8 cellular contexts compared by ENCODE assay signal in the genomic region with DNA sequence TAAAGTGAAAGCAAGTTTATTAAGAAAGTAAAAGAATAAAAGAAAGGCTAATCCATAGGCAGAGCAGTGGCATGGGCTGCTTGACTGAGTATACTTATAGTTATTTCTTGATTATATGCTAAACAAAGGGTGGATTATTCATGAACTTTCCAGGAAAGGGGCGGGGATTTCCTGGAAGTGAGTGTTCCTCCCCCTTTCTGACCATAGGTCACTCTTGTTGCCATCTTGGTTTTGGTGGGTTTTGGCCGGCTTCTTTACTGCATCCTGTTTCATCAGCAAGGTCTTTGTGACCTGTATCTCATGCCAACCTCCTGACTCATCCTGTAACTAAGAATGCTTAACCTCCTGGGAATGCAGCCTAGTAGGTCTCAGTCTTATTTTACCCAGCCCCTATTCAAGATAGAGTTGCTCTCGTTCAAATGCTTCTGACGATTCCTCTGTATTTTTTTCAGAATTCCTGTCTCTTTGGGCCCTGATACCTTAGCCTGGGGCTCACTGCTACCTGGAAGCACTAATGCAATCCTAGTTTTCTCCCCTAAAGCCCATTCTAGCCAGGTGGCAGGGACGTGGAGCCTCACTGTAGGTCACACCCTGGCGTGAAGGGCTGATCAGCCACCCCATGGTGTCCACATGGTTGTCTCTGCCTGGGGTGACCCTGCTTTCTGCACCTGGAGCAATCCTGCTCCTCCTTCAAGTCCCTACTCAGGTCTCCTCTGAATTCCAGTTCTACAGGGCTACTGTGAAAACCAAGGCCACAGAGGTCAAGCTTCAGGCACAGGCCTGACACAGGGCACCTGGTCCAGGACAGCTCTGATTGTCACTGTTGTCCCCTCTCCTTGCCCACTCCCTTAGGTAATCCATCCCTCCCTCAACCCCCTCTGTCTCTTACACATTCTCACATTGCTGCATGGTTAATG. TPM values are rescaled to one million over a fixed set of nuclear protein-coding genes. Genes with fewer than 3 reads are reported as not detected.
DNase-seq lines count a peak whose midpoint lies in the region; ATAC-seq and TF ChIP-seq lines count a peak whose summit lies in the region.

No MANE protein-coding gene starts in this region.

- no peak overlapping the region for H3K4me3 Mint-ChIP-seq in activated naive CD8-positive, alpha-beta T cell treated with anti-CD3 and anti-CD28 coated beads, Interleukin-2, amount 50 U/mL, for 24 hours
- H3K4me3 Mint-ChIP-seq in activated naive CD8-positive, alpha-beta T cell treated with anti-CD3 and anti-CD28 coated beads for 36 hours: no peak overlapping the region

- no peak for TF ChIP-seq CTCF in NB4 (IDR thresholded peaks at IDR 0.05; ENCODE audit: low read depth, low read length)
- no peak for TF ChIP-seq CTCF in dorsolateral prefrontal cortex (IDR thresholded peaks at IDR 0.05 in 54 of 56, conservative IDR thresholded peaks at IDR 0.05 in 2 of 56; ENCODE audit: low read depth in 1 of 56, partially characterized antibody in 56 of 56)

- H3K27me3 ChIP-seq in dorsolateral prefrontal cortex: no peaks in the 10 kb centered on the region

- no peak overlapping the region for H3K27ac ChIP-seq in dorsolateral prefrontal cortex

- peak; percentile 57 for ATAC-seq in activated naive CD8-positive, alpha-beta T cell treated with anti-CD3 and anti-CD28 coated beads, Interleukin-2, amount 50 U/mL, for 24 hours
- no peak for ATAC-seq in GM21381 (IDR thresholded peaks at IDR 0.05; ENCODE audit: unreplicated experiment)

- DNase-seq in activated naive CD8-positive, alpha-beta T cell treated with anti-CD3 and anti-CD28 coated beads, Interleukin-2, amount 50 U/mL, for 24 hours: no peak
- no peak for DNase-seq in activated naive CD8-positive, alpha-beta T cell treated with anti-CD3 and anti-CD28 coated beads for 36 hours
- DNase-seq in NB4 (ENCODE audit: low read depth): peak; percentile 87
- peak; percentile 98 for DNase-seq in dermis blood vessel endothelial cell
- DNase-seq in myocyte (ENCODE audit: low read depth): peak; percentile 83
- DNase-seq in dorsolateral prefrontal cortex: no peak
- DNase-seq in NCI-H146 (lab: John Stamatoyannopoulos, UW): no peak

- H3K27ac Mint-ChIP-seq in activated naive CD8-positive, alpha-beta T cell treated with anti-CD3 and anti-CD28 coated beads, Interleukin-2, amount 50 U/mL, for 24 hours: peak overlapping the region; percentile 46
- H3K27ac Mint-ChIP-seq in activated naive CD8-positive, alpha-beta T cell treated with anti-CD3 and anti-CD28 coated beads for 36 hours: no peak overlapping the region

- intact Hi-C loops in dorsolateral prefrontal cortex (cut with DNase I): no loop called here

- peaks cover 6% of the 10 kb centered on the region for H3K27me3 Mint-ChIP-seq in activated naive CD8-positive, alpha-beta T cell treated with anti-CD3 and anti-CD28 coated beads, Interleukin-2, amount 50 U/mL, for 24 hours
- H3K27me3 Mint-ChIP-seq in activated naive CD8-positive, alpha-beta T cell treated with anti-CD3 and anti-CD28 coated beads for 36 hours: peaks cover 3% of the 10 kb centered on the region

- no peaks in the 10 kb centered on the region for H3K9me3 Mint-ChIP-seq in activated naive CD8-positive, alpha-beta T cell treated with anti-CD3 and anti-CD28 coated beads, Interleukin-2, amount 50 U/mL, for 24 hours
- H3K9me3 Mint-ChIP-seq in activated naive CD8-positive, alpha-beta T cell treated with anti-CD3 and anti-CD28 coated beads for 36 hours: no peaks in the 10 kb centered on the region

- H3K36me3 Mint-ChIP-seq in activated naive CD8-positive, alpha-beta T cell treated with anti-CD3 and anti-CD28 coated beads, Interleukin-2, amount 50 U/mL, for 24 hours (ENCODE audit: low read depth): no peaks in the 10 kb centered on the region
- no peaks in the 10 kb centered on the region for H3K36me3 Mint-ChIP-seq in activated naive CD8-positive, alpha-beta T cell treated with anti-CD3 and anti-CD28 coated beads for 36 hours

- peaks cover 14% of the 10 kb centered on the region for H3K4me1 Mint-ChIP-seq in activated naive CD8-positive, alpha-beta T cell treated with anti-CD3 and anti-CD28 coated beads, Interleukin-2, amount 50 U/mL, for 24 hours
- H3K4me1 Mint-ChIP-seq in activated naive CD8-positive, alpha-beta T cell treated with anti-CD3 and anti-CD28 coated beads for 36 hours: peaks cover 12% of the 10 kb centered on the region

- H3K4me3 ChIP-seq in NB4 (ENCODE audit: low read depth, low read length) (no peak overlapping the region), dorsolateral prefrontal cortex (no peak overlapping the region)

- no peak for TF ChIP-seq POLR2A in NB4 (IDR thresholded peaks at IDR 0.05; ENCODE audit: extremely low read depth, insufficient read length)

RNA-seq across cellular contexts. Expression of gene SLC35F6, which starts 6.0 kb away (rescaled TPM):
- 1 to 10 TPM; 6.3 TPM for total RNA-seq in activated naive CD8-positive, alpha-beta T cell treated with anti-CD3 and anti-CD28 coated beads for 36 hours
- 36.2 and 52.8 TPM in 2 replicates for total RNA-seq in dermis blood vessel endothelial cell
- 31.3 and 36.6 TPM in 2 replicates for total RNA-seq in myocyte
- 29.8 TPM for polyA plus RNA-seq in myocyte (2012)
- total RNA-seq in dorsolateral prefrontal cortex: 10 to 100 TPM; 21.6 to 37.7 (median 26.8) TPM

RNA-seq across cellular contexts. Expression of gene CENPA, which starts 27.7 kb away (rescaled TPM):
- total RNA-seq in activated naive CD8-positive, alpha-beta T cell treated with anti-CD3 and anti-CD28 coated beads for 36 hours: 10 to 100 TPM; 33.6 to 34.4 TPM
- 5.1 and 14.3 TPM in 2 replicates for total RNA-seq in dermis blood vessel endothelial cell
- 1.5 and 2.1 TPM in 2 replicates for total RNA-seq in myocyte
- polyA plus RNA-seq in myocyte (2012): 2.1 TPM
- 1 to 10 TPM in 2 of 120 experiments, under 1 TPM in 16, not detected in 102; 0.29 to 1.2 (median 0.48) TPM for total RNA-seq in dorsolateral prefrontal cortex

Comparison
In these comparisons a context has a peak if more than half of its experiments do, and no peak if none do; other contexts are left out.
1. DNase-seq: peak in NB4 (single experiment), dermis blood vessel endothelial cell (single experiment) and myocyte (single experiment); none in activated naive CD8-positive, alpha-beta T cell treated with anti-CD3 and anti-CD28 coated beads, Interleukin-2, amount 50 U/mL, for 24 hours (single experiment), activated naive CD8-positive, alpha-beta T cell treated with anti-CD3 and anti-CD28 coated beads for 36 hours (single experiment), dorsolateral prefrontal cortex (0 of 10) and NCI-H146 (single experiment).